14 cellular contexts compared by ENCODE assay signal in genomic region chr11:89405629-89406028, GRCh38.
DNase-seq lines count a peak whose midpoint lies in the region; ATAC-seq and TF ChIP-seq lines count a peak whose summit lies in the region.
"Had no signal": no experiment of that assay in that cellular context is flagged by ENCODE, and none has a peak within 500 bp of the region (broad histone marks: within the 10 kb centered on the region; RNA-seq: fewer than 3 reads in every experiment).

No MANE protein-coding gene starts in this region.

- H3K36me3 ChIP-seq in hepatocyte (replicated peaks; ENCODE audit: insufficient read depth, low read depth): no peaks in the 10 kb centered on the region
- peaks cover 2 to 5% of the 10 kb centered on the region in 2 donors for H3K36me3 ChIP-seq in ascending aorta
- H3K36me3 ChIP-seq in tibial nerve: no peaks in the 10 kb centered on the region

- H2AFZ ChIP-seq in hepatocyte: no peak overlapping the region

- H3K4me1 ChIP-seq in hepatocyte (ENCODE audit: insufficient read depth) (peaks cover 5% of the 10 kb centered on the region), ascending aorta (peaks cover 0 to 8% of the 10 kb centered on the region in 2 donors), tibial nerve (no peaks in the 10 kb centered on the region)

- no peak for ATAC-seq in HG02885 (IDR thresholded peaks at IDR 0.05; ENCODE audit: poor library complexity, unreplicated experiment)

- WGBS in hepatocyte (ENCODE audit: low lambda C conversion rate, missing lambda C conversion rate): 96% methylated on average over 1 of the region's 1 CpG
- WGBS in tibial nerve, 2 donors: 83 to 94% methylated on average over 1 of the region's 1 CpG

- no peak for TF ChIP-seq EP300 in tibial nerve (IDR thresholded peaks at IDR 0.05)

- DNase-seq in AG09309 (ENCODE audit: low read depth) (no peak), HT1080 (ENCODE audit: low read depth) (peak; percentile 54), SK-MEL-5 (ENCODE audit: low read depth, low spot score) (peak; percentile 42), hepatocyte (ENCODE audit: low spot score) (no peak), AG20443 (ENCODE audit: low spot score) (no peak), ascending aorta (ENCODE audit: low spot score in 2 of 2) (no peak), tibial nerve (ENCODE audit: low spot score in 2 of 2) (no peak)
- DNase-seq: activated T-cell treated with anti-CD3 and anti-CD28 coated beads for 4 hours; CD4-positive, alpha-beta T cell; NCI-H2029 treated with DMSO at 0.1 percent for 48 hours; nephron progenitor cell; stimulated activated CD4-positive, alpha-beta T cell treated with anti-CD3 and anti-CD28 coated beads, Interleukin-4, amount 100 ng/mL, for 1 hour; substantia nigra had no signal

- TF ChIP-seq CTCF in AG09309 (IDR thresholded peaks at IDR 0.05; ENCODE audit: control insufficient read depth, insufficient read depth, low read depth, low read length, missing control alignments) (peak; percentile 22), hepatocyte (IDR thresholded peaks at IDR 0.05; ENCODE audit: poor library complexity) (peak; percentile 21), ascending aorta (IDR thresholded peaks at IDR 0.05) (no peak), tibial nerve (IDR thresholded peaks at IDR 0.05) (no peak)

- H3K79me2 ChIP-seq in hepatocyte: no peaks in the 10 kb centered on the region

- TF ChIP-seq POLR2A in tibial nerve (IDR thresholded peaks at IDR 0.05): no peak

- in situ Hi-C loops in SK-MEL-5 (cut with HindIII; ENCODE audit: low pct_unique_long_range_greater_than_20kb, low sequenced_read_pairs): no loop called here

- H3K27ac ChIP-seq in hepatocyte (no peak overlapping the region), ascending aorta (no peak overlapping the region), tibial nerve (no peak overlapping the region)

- no peaks in the 10 kb centered on the region for H3K9me3 ChIP-seq in hepatocyte (ENCODE audit: low read depth)
- H3K9me3 ChIP-seq in ascending aorta: no peaks in the 10 kb centered on the region
- no peaks in the 10 kb centered on the region for H3K9me3 ChIP-seq in tibial nerve

- H3K4me2 ChIP-seq in hepatocyte: no peak overlapping the region

- intact Hi-C loops in ascending aorta (cut with DNase I): no loop called here

- no peak overlapping the region for H3K4me3 ChIP-seq in AG09309 (ENCODE audit: control insufficient read depth, low read depth, low read length)
- H3K4me3 ChIP-seq in hepatocyte: no peak overlapping the region
- H3K4me3 ChIP-seq in ascending aorta: no peak overlapping the region
- no peak overlapping the region for H3K4me3 ChIP-seq in tibial nerve

- H3K27me3 ChIP-seq in hepatocyte (no peaks in the 10 kb centered on the region), ascending aorta (no peaks in the 10 kb centered on the region), tibial nerve (no peaks in the 10 kb centered on the region)

- no peaks in the 10 kb centered on the region for H4K20me1 ChIP-seq in hepatocyte (ENCODE audit: insufficient read depth, poor library complexity, severe bottlenecking)

- H3K9me2 ChIP-seq in hepatocyte (replicated peaks; ENCODE audit: insufficient read depth): no peaks in the 10 kb centered on the region

Comparison
In these comparisons a context has a peak if more than half of its experiments do, and no peak if none do; other contexts are left out.
1. DNase-seq: peak in HT1080 (single experiment) and SK-MEL-5 (single experiment); none in AG09309 (single experiment), hepatocyte (single experiment), AG20443 (single experiment), ascending aorta (0 of 2) and tibial nerve (0 of 2).
2. CTCF ChIP-seq: peak in AG09309 (single experiment) and hepatocyte (single experiment); none in ascending aorta (0 of 3) and tibial nerve (0 of 5).